In the genomic region with DNA sequence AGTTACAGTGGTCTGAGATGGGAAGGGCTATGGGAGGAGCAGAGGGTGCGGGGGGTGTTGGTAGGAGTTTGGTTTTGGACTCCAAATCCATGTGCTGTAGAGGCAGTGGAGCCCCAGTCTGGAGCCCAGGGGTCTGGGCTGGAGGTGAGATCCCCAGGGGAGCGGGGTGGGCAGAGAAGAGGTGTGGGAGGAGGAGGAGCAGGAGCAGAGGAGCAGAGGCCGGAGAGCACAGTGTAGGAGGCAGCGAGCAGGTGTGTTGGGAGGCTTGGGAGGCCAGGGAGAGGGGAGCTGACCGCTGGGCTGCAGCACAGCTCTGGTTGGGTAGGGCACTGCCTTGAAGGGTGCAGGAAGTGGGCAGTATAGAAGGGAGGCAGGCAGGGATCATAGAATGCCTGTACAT, we compare ENCODE assay signal across 30 cellular contexts. TPM values are rescaled to one million over a fixed set of nuclear protein-coding genes. Genes with fewer than 3 reads are reported as not detected.
"Had no signal": no experiment of that assay in that cellular context is flagged by ENCODE, and none has a peak within 500 bp of the region (broad histone marks: within the 10 kb centered on the region; RNA-seq: fewer than 3 reads in every experiment).

No MANE protein-coding gene starts in this region.

- H3K27me3 ChIP-seq: pancreas, right lobe of liver had no signal

- H3K4me1 ChIP-seq: gastrocnemius medialis, left lung, right lobe of liver, suprapubic skin, upper lobe of right lung, uterus had no signal

- H3K79me2 ChIP-seq: hepatocyte had no signal

- H3K9me3 ChIP-seq: gastrocnemius medialis, heart left ventricle, left lung, pancreas, right lobe of liver, suprapubic skin, transverse colon, upper lobe of right lung, uterus had no signal

- H3K4me3 Mint-ChIP-seq: endodermal cell; naive thymus-derived CD8-positive, alpha-beta T cell; nephron progenitor cell; stimulated activated naive CD8-positive, alpha-beta T cell treated with anti-CD3 and anti-CD28 coated beads, Interleukin-15, amount 100 ng/mL, for 72 hours had no signal

- H3K27ac ChIP-seq: epithelial cell of prostate, gastrocnemius medialis, heart left ventricle, hepatocyte, left lung, pancreas, right lobe of liver, suprapubic skin, transverse colon, upper lobe of right lung, uterus had no signal

- H3K27ac Mint-ChIP-seq: endodermal cell, nephron progenitor cell had no signal

- H2AFZ ChIP-seq: hepatocyte had no signal

- H3K9me3 Mint-ChIP-seq: endodermal cell; naive thymus-derived CD8-positive, alpha-beta T cell; nephron progenitor cell; stimulated activated naive CD8-positive, alpha-beta T cell treated with anti-CD3 and anti-CD28 coated beads, Interleukin-15, amount 100 ng/mL, for 72 hours had no signal

- H3K4me2 ChIP-seq: hepatocyte had no signal

- H3K4me3 ChIP-seq: gastrocnemius medialis, heart left ventricle, hepatocyte, left lung, pancreas, right lobe of liver, suprapubic skin, transverse colon, upper lobe of right lung, uterus had no signal

- DNase-seq: effector CD8-positive, alpha-beta T cell; endodermal cell; foreskin fibroblast; gastrocnemius medialis; heart left ventricle; kidney; left lung; naive thymus-derived CD8-positive, alpha-beta T cell; nephron progenitor cell; occipital lobe; retina; right lobe of liver; small intestine; stimulated activated CD4-positive, alpha-beta T cell treated with anti-CD3 and anti-CD28 coated beads, Interleukin-12 subunit alpha, Interleukin-12 subunit beta, amount 100 ng/mL, for 4 hours; stimulated activated CD4-positive, alpha-beta T cell treated with anti-CD3 and anti-CD28 coated beads, Interleukin-1b, Interleukin-23, amount 100 ng/mL, for 48 hours; stimulated activated CD4-positive, alpha-beta T cell treated with anti-CD3 and anti-CD28 coated beads, Interleukin-4, amount 100 ng/mL, for 1 hour; stimulated activated CD8-positive, alpha-beta memory T cell treated with anti-CD3 and anti-CD28 coated beads, Interleukin-4, amount 100 ng/mL, for 48 hours; stimulated activated naive CD4-positive, alpha-beta T cell; stimulated activated naive CD8-positive, alpha-beta T cell treated with anti-CD3 and anti-CD28 coated beads, Interleukin-15, amount 100 ng/mL, for 72 hours; transverse colon; upper lobe of right lung; uterus had no signal

- H3K36me3 Mint-ChIP-seq: naive thymus-derived CD8-positive, alpha-beta T cell had no signal

- ATAC-seq: esophagus mucosa; gastrocnemius medialis; heart left ventricle; left lung; naive thymus-derived CD8-positive, alpha-beta T cell; pancreas; right lobe of liver; upper lobe of right lung had no signal

- H3K4me1 Mint-ChIP-seq: endodermal cell; stimulated activated naive CD8-positive, alpha-beta T cell treated with anti-CD3 and anti-CD28 coated beads, Interleukin-15, amount 100 ng/mL, for 72 hours had no signal

- H3K36me3 ChIP-seq: gastrocnemius medialis, heart left ventricle, left lung, pancreas, right lobe of liver, suprapubic skin, transverse colon, upper lobe of right lung, uterus had no signal

RNA-seq across cellular contexts. Expression of gene LHX4, which starts 28.9 kb away (rescaled TPM):
- total RNA-seq: endodermal cell; gastrocnemius medialis; glomerular endothelial cell; heart left ventricle; kidney; lung microvascular endothelial cell; naive thymus-derived CD8-positive, alpha-beta T cell; posterior vena cava; right lobe of liver; upper lobe of right lung; uterus had no signal
- polyA plus RNA-seq: heart left ventricle had no signal
